8 cellular contexts compared by ENCODE assay signal in genomic region chr20:38334016-38334415, GRCh38. TPM values are rescaled to one million over a fixed set of nuclear protein-coding genes. Genes with fewer than 3 reads are reported as not detected.
"Had no signal": no experiment of that assay in that cellular context is flagged by ENCODE, and none has a peak within 500 bp of the region (broad histone marks: within the 10 kb centered on the region; RNA-seq: fewer than 3 reads in every experiment).

No MANE protein-coding gene starts in this region.

- H3K4me2 ChIP-seq: GM23338 had no signal

- H3K4me3 Mint-ChIP-seq: GM23338, H9 had no signal

- FAIRE-seq: H54 had no signal

- DNase-seq: H9, HCEC 1CT, IMR-90 had no signal

- H3K27ac Mint-ChIP-seq: GM23338, H9 had no signal

- H2AFZ ChIP-seq: GM23338 had no signal

- H3K4me3 ChIP-seq: GM23338, K562 had no signal

RNA-seq across cellular contexts. Expression of gene LBP, which starts 12.3 kb away (rescaled TPM):
- total RNA-seq: IMR-90 had no signal
- polyA plus RNA-seq: IMR-90 had no signal

RNA-seq across cellular contexts. Expression of gene BPI, which starts 30.1 kb away (rescaled TPM):
- total RNA-seq: GM23338, H1, H9, HT-29, IMR-90, K562 had no signal
- polyA plus RNA-seq: GM23338, H1, K562 had no signal
